8 cellular contexts compared by ENCODE assay signal in the genomic region with DNA sequence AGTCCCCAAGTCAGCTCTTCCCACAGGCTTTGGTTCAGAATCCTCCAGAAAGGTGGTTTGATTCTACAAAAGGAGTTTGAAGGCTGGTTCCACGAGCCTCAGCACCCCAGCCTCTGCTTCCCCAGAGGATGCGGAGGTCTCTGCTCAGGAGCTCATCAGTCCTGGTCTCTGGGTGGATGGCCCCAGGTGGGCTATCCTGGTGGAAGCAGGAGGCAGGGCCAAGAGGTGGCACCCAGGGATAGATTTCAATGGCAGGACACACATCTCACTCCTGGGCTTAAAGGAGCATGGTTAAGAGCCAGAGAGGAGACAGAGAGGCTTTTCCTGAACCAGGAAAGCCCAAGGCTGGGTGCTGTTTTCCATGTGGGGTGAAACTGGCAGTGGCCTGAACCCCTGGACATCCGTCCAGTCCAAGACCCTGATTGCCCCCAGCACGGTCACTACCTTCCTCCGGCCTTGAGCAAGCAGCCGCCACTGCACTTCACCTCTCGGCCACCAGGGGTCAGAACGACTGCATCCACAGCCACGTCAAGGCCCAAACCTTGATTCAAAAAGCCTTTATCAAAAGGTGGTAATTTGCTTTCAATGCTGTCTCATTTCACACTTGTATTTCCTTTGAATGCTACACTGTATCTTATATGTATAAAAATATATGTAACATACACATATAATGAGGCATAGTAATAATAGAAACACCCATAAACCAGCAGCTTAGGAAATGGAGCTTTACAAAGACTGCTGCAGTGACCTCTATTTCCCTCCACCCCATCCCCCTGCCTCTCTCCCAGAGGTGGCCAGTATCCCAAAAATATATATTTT. TPM values are rescaled to one million over a fixed set of nuclear protein-coding genes. Genes with fewer than 3 reads are reported as not detected.
DNase-seq lines count a peak whose midpoint lies in the region; ATAC-seq, FAIRE-seq and TF ChIP-seq lines count a peak whose summit lies in the region.

No MANE protein-coding gene starts in this region.

- H3K4me3 Mint-ChIP-seq in activated T-helper 17 cell treated with anti-CD3 and anti-CD28 coated beads, Interleukin-2, amount 50 U/mL, for 72 hours, result no peak overlapping the region

- peaks cover 11 to 26% of the 10 kb centered on the region in 2 donors for H3K36me3 ChIP-seq in neuronal stem cell (replicated peaks in 1 of 2; ENCODE audit: control insufficient read depth in 2 of 2, insufficient read depth in 2 of 2, low read length in 2 of 2)

- no peak overlapping the region for H3K27ac ChIP-seq in neuronal stem cell (replicated peaks; ENCODE audit: low read length)
- H3K27ac ChIP-seq in substantia nigra (ENCODE audit: low read depth, low read length, poor library complexity, severe bottlenecking), result no peak overlapping the region

- H2AFZ ChIP-seq in neuronal stem cell (ENCODE audit: low read length), result no peak overlapping the region

- no peak overlapping the region for H3K4me2 ChIP-seq in neuronal stem cell (ENCODE audit: insufficient read depth, low read length, poor library complexity, severe bottlenecking)

- no peak overlapping the region for H4K8ac ChIP-seq in neuronal stem cell (ENCODE audit: low read depth, low read length)

- H3K18ac ChIP-seq in neuronal stem cell (ENCODE audit: low read length), result no peak overlapping the region

- no peak overlapping the region for H3K4ac ChIP-seq in neuronal stem cell (ENCODE audit: low read length)

- H3K14ac ChIP-seq in neuronal stem cell (ENCODE audit: low read length), result no peak overlapping the region

- H3K4me1 Mint-ChIP-seq in activated T-helper 17 cell treated with anti-CD3 and anti-CD28 coated beads, Interleukin-2, amount 50 U/mL, for 72 hours, result no peaks in the 10 kb centered on the region

- H3K36me3 Mint-ChIP-seq in activated T-helper 17 cell treated with anti-CD3 and anti-CD28 coated beads, Interleukin-2, amount 50 U/mL, for 72 hours (ENCODE audit: low read depth), result no peaks in the 10 kb centered on the region

- H2BK5ac ChIP-seq in neuronal stem cell (ENCODE audit: low read length), result no peak overlapping the region

- H3K9me3 ChIP-seq in neuronal stem cell (replicated peaks in 1 of 2; ENCODE audit: control insufficient read depth in 2 of 2, insufficient read depth in 1 of 2, low read depth in 1 of 2, low read length in 2 of 2), result no peaks in the 10 kb centered on the region

- no peak overlapping the region for H3K27ac Mint-ChIP-seq in activated T-helper 17 cell treated with anti-CD3 and anti-CD28 coated beads, Interleukin-2, amount 50 U/mL, for 72 hours

- peaks cover 0 to 6% of the 10 kb centered on the region in 2 donors for H3K4me1 ChIP-seq in neuronal stem cell (ENCODE audit: control insufficient read depth in 2 of 2, insufficient read depth in 1 of 2, low read depth in 1 of 2, low read length in 2 of 2)

- no peak overlapping the region for H3K4me3 ChIP-seq in fibroblast of pulmonary artery (replicated peaks; ENCODE audit: low read depth, low read length)
- H3K4me3 ChIP-seq in neuronal stem cell (ENCODE audit: low read length in 2 of 2), result no peak overlapping the region

- no peaks in the 10 kb centered on the region for H3K79me1 ChIP-seq in neuronal stem cell (ENCODE audit: low read depth, low read length)

- no peaks in the 10 kb centered on the region for H3K27me3 ChIP-seq in neuronal stem cell (ENCODE audit: control insufficient read depth in 3 of 3, insufficient read depth in 3 of 3, low read depth in 1 of 3, low read length in 3 of 3)

- H3K23ac ChIP-seq in neuronal stem cell (ENCODE audit: low read depth, low read length, poor library complexity), result no peak overlapping the region

- no peak for FAIRE-seq in RCC 7860 (lab: Jason Lieb, UNC)

- TF ChIP-seq CTCF in fibroblast of pulmonary artery (IDR thresholded peaks at IDR 0.05; ENCODE audit: low read length, missing control alignments), result no peak

- H2BK12ac ChIP-seq in neuronal stem cell (ENCODE audit: low read length), result no peak overlapping the region

- no peaks in the 10 kb centered on the region for H3K27me3 Mint-ChIP-seq in activated T-helper 17 cell treated with anti-CD3 and anti-CD28 coated beads, Interleukin-2, amount 50 U/mL, for 72 hours

- no CpG with 5 or more reads among the region's 9 CpGs for WGBS in neuronal stem cell (ENCODE audit: extremely low coverage in 2 of 2, insufficient read length in 2 of 2, insufficient replicate concordance in 1 of 2), 2 donors

- H3K9ac ChIP-seq in neuronal stem cell (ENCODE audit: low read depth, low read length, poor library complexity), result no peak overlapping the region

- H4K91ac ChIP-seq in neuronal stem cell (ENCODE audit: low read depth, low read length, poor library complexity), result no peak overlapping the region

- peak; percentile 72 for DNase-seq in COLO668 (lab: John Stamatoyannopoulos, UW; ENCODE audit: unreplicated experiment)
- DNase-seq in HK-2 (ENCODE audit: unreplicated experiment), result peak; percentile 63
- DNase-seq in RCC 7860 (ENCODE audit: low spot score), result peak; percentile 12
- peak; percentile 78 for DNase-seq in fibroblast of pulmonary artery (ENCODE audit: low read depth)
- peak; percentile 62 for DNase-seq in neuronal stem cell (ENCODE audit: low spot score)
- peak in 41 of 49 donors; percentile 20 to 83 (median 59) for DNase-seq in substantia nigra (lab: John Stamatoyannopoulos, UW)

- H3K9me3 Mint-ChIP-seq in activated T-helper 17 cell treated with anti-CD3 and anti-CD28 coated beads, Interleukin-2, amount 50 U/mL, for 72 hours, result no peaks in the 10 kb centered on the region

- peak; percentile 83 for ATAC-seq in activated T-helper 17 cell treated with anti-CD3 and anti-CD28 coated beads, Interleukin-2, amount 50 U/mL, for 72 hours (replicated peaks)
- no peak for ATAC-seq in HG03520 (IDR thresholded peaks at IDR 0.05; ENCODE audit: unreplicated experiment)

- no peak overlapping the region for H2BK15ac ChIP-seq in neuronal stem cell (ENCODE audit: low read length)

- no peak overlapping the region for H2BK120ac ChIP-seq in neuronal stem cell (ENCODE audit: low read depth, low read length)

- no peak overlapping the region for H2AK5ac ChIP-seq in neuronal stem cell (ENCODE audit: low read depth, low read length)

RNA-seq across cellular contexts. Expression of a gene that starts 19.3 kb away (rescaled TPM):
- total RNA-seq in activated T-helper 17 cell treated with anti-CD3 and anti-CD28 coated beads, Interleukin-2, amount 50 U/mL, for 72 hours, result 1 to 10 TPM in 1 of 2 donors, not detected in 1; 1.4 TPM
- polyA plus RNA-seq in neuronal stem cell (2013, experiment 1 of 2), result 4.1 TPM
- 3.3 TPM for polyA plus RNA-seq in neuronal stem cell (2013, experiment 2 of 2)

RNA-seq across cellular contexts. Expression of a gene that starts 32.6 kb away (rescaled TPM):
- total RNA-seq in activated T-helper 17 cell treated with anti-CD3 and anti-CD28 coated beads, Interleukin-2, amount 50 U/mL, for 72 hours, result under 1 TPM in 1 of 2 donors, not detected in 1; 0.19 TPM
- polyA plus RNA-seq in neuronal stem cell (2013, experiment 1 of 2), result 291 TPM
- polyA plus RNA-seq in neuronal stem cell (2013, experiment 2 of 2), result 288 TPM

RNA-seq across cellular contexts. Expression of a gene that starts 46.9 kb away (rescaled TPM):
- 1 to 10 TPM in 1 of 2 donors, not detected in 1; 2.8 TPM for total RNA-seq in activated T-helper 17 cell treated with anti-CD3 and anti-CD28 coated beads, Interleukin-2, amount 50 U/mL, for 72 hours
- polyA plus RNA-seq in neuronal stem cell (2013, experiment 1 of 2), result 0.47 TPM
- 0.50 TPM for polyA plus RNA-seq in neuronal stem cell (2013, experiment 2 of 2)

Comparison
In these comparisons a context has a peak if more than half of its experiments do, and no peak if none do; other contexts are left out.
1. DNase-seq: peak in every context shown above with its lines; median percentile 78 in fibroblast of pulmonary artery; 72 in COLO668; 63 in HK-2; 62 in neuronal stem cell; 59 in substantia nigra; 12 in RCC 7860.